Comparison of ENCODE assay signal across 22 cellular contexts in genomic region chr1:243394610-243395490, GRCh38.
A peak's percentile ranks its signal among the peaks of the same experiment; 100 is the strongest.
DNase-seq lines count a peak whose midpoint lies in the region; ATAC-seq and TF ChIP-seq lines count a peak whose summit lies in the region.
"Had no signal": no experiment of that assay in that cellular context is flagged by ENCODE, and none has a peak within 500 bp of the region (broad histone marks: within the 10 kb centered on the region; RNA-seq: fewer than 3 reads in every experiment).

No MANE protein-coding gene starts in this region.

- H3F3A ChIP-seq in GM23338 (replicated peaks; ENCODE audit: low read depth) (no peaks in the 10 kb centered on the region; the same call in 1 of the 2 replicates), neural progenitor cell (ENCODE audit: low read depth) (no peaks in the 10 kb centered on the region)

- no peak overlapping the region for H3K9ac ChIP-seq in neural progenitor cell

- H4K20me1 ChIP-seq in GM23338 (replicated peaks; ENCODE audit: insufficient read depth) (no peaks in the 10 kb centered on the region), neural progenitor cell (ENCODE audit: low read depth) (no peaks in the 10 kb centered on the region)

- H3K27ac Mint-ChIP-seq in GM23338: no peak overlapping the region
- H3K27ac Mint-ChIP-seq in neural progenitor cell: peak overlapping the region; percentile 24
- H3K27ac Mint-ChIP-seq: activated naive CD8-positive, alpha-beta T cell treated with anti-CD3 and anti-CD28 coated beads, Interleukin-2, amount 50 U/mL, for 24 hours; memory B cell had no signal

- H3K4me3 Mint-ChIP-seq in GM23338 (no peak overlapping the region), neural progenitor cell (no peak overlapping the region)
- H3K4me3 Mint-ChIP-seq: activated naive CD8-positive, alpha-beta T cell treated with anti-CD3 and anti-CD28 coated beads, Interleukin-2, amount 50 U/mL, for 24 hours; CD4-positive, alpha-beta memory T cell; memory B cell had no signal

- peaks cover 13% of the 10 kb centered on the region for H3K4me1 ChIP-seq in GM23338 (ENCODE audit: insufficient read depth)
- H3K4me1 ChIP-seq in neural progenitor cell: peaks cover 14% of the 10 kb centered on the region

- no peaks in the 10 kb centered on the region for H3K79me2 ChIP-seq in GM23338 (replicated peaks; ENCODE audit: insufficient read depth)
- H3K79me2 ChIP-seq in neural progenitor cell (ENCODE audit: low read depth): no peaks in the 10 kb centered on the region

- no peak for DNase-seq in GM23338 (ENCODE audit: low spot score)
- DNase-seq in NCI-H2107 treated with DMSO at 0.1 percent for 48 hours (lab: John Stamatoyannopoulos, UW; ENCODE audit: unreplicated experiment): peak; percentile 74
- peak; percentile 2 for DNase-seq in SK-N-DZ (ENCODE audit: low spot score)
- no peak for DNase-seq in neural progenitor cell (ENCODE audit: low spot score)
- no peak for DNase-seq in NCI-H345 treated with DMSO at 0.1 percent for 48 hours (lab: John Stamatoyannopoulos, UW; ENCODE audit: unreplicated experiment)
- DNase-seq in MV-4-11 (lab: John Stamatoyannopoulos, UW): no peak
- no peak for DNase-seq in CD1c-positive myeloid dendritic cell (ENCODE audit: extremely low spot score)
- DNase-seq: activated CD4-positive, alpha-beta T cell treated with anti-CD3 and anti-CD28 coated beads, Interleukin-2, amount 50 U/mL, for 4 hours; activated CD8-positive, alpha-beta memory T cell treated with anti-CD3 and anti-CD28 coated beads, Interleukin-2, amount 50 U/mL, for 48 hours; activated effector memory CD4-positive, alpha-beta T cell treated with Interleukin-2 at 50 U/mL for 16 hours; activated naive CD8-positive, alpha-beta T cell treated with anti-CD3 and anti-CD28 coated beads, Interleukin-2, amount 50 U/mL, for 24 hours; CD4-positive, alpha-beta memory T cell; NCI-H1105; NCI-H345; spleen; stimulated activated CD4-positive, alpha-beta T cell treated with anti-CD3 and anti-CD28 coated beads, Interleukin-4, amount 100 ng/mL, for 1 hour; stimulated activated naive CD4-positive, alpha-beta T cell had no signal

- H3K27me3 Mint-ChIP-seq in GM23338 (ENCODE audit: insufficient read depth, low read depth, poor library complexity) (no peaks in the 10 kb centered on the region), neural progenitor cell (ENCODE audit: insufficient read depth, low read depth) (no peaks in the 10 kb centered on the region)
- H3K27me3 Mint-ChIP-seq: activated naive CD8-positive, alpha-beta T cell treated with anti-CD3 and anti-CD28 coated beads, Interleukin-2, amount 50 U/mL, for 24 hours; CD4-positive, alpha-beta memory T cell; memory B cell had no signal

- H2AFZ ChIP-seq in GM23338 (no peak overlapping the region), neural progenitor cell (replicated peaks) (no peak overlapping the region)

- H3K9me3 ChIP-seq in neural progenitor cell (ENCODE audit: low read depth): no peaks in the 10 kb centered on the region
- H3K9me3 ChIP-seq: spleen, thoracic aorta had no signal

- H3K36me3 Mint-ChIP-seq in GM23338 (ENCODE audit: low read depth) (no peaks in the 10 kb centered on the region), neural progenitor cell (no peaks in the 10 kb centered on the region)

- ATAC-seq in GM23338 (no peak), HG03196 (IDR thresholded peaks at IDR 0.05; ENCODE audit: unreplicated experiment) (no peak)
- ATAC-seq: activated naive CD8-positive, alpha-beta T cell treated with anti-CD3 and anti-CD28 coated beads, Interleukin-2, amount 50 U/mL, for 24 hours; SK-N-SH treated with all-trans-retinoic acid at 6 μM for 48 hours had no signal

- H3K36me3 ChIP-seq in GM23338 (ENCODE audit: insufficient read depth) (no peaks in the 10 kb centered on the region), neural progenitor cell (no peaks in the 10 kb centered on the region)
- H3K36me3 ChIP-seq: thoracic aorta had no signal

- H3K9me3 Mint-ChIP-seq in GM23338: no peaks in the 10 kb centered on the region
- no peaks in the 10 kb centered on the region for H3K9me3 Mint-ChIP-seq in neural progenitor cell
- H3K9me3 Mint-ChIP-seq: activated naive CD8-positive, alpha-beta T cell treated with anti-CD3 and anti-CD28 coated beads, Interleukin-2, amount 50 U/mL, for 24 hours; CD4-positive, alpha-beta memory T cell; memory B cell had no signal

- H3K4me3 ChIP-seq in GM23338: no peak overlapping the region
- H3K4me3 ChIP-seq in neural progenitor cell: no peak overlapping the region
- H3K4me3 ChIP-seq: spleen, thoracic aorta had no signal

- H3K4me1 Mint-ChIP-seq in GM23338: peaks cover 26% of the 10 kb centered on the region
- peaks cover 37% of the 10 kb centered on the region for H3K4me1 Mint-ChIP-seq in neural progenitor cell
- H3K4me1 Mint-ChIP-seq: CD4-positive, alpha-beta memory T cell; memory B cell had no signal

- H3K9me2 ChIP-seq in GM23338 (ENCODE audit: insufficient read depth): no peaks in the 10 kb centered on the region

- no peak for TF ChIP-seq CTCF in GM23338 (conservative IDR thresholded peaks at IDR 0.05; ENCODE audit: low read depth in 2 of 2)
- no peak for TF ChIP-seq CTCF in neural progenitor cell (IDR thresholded peaks at IDR 0.05)

- H3K27me3 ChIP-seq in GM23338 (ENCODE audit: insufficient read depth): no peaks in the 10 kb centered on the region
- no peaks in the 10 kb centered on the region for H3K27me3 ChIP-seq in neural progenitor cell
- H3K27me3 ChIP-seq: spleen had no signal

- H3K4me2 ChIP-seq in GM23338: peak overlapping the region; percentile 20; the same call in 1 of the 2 replicates
- H3K4me2 ChIP-seq in neural progenitor cell: peak overlapping the region; percentile 37

- H3K27ac ChIP-seq in GM23338 (ENCODE audit: low read depth): no peak overlapping the region
- H3K27ac ChIP-seq in neural progenitor cell: peak overlapping the region; percentile 7
- H3K27ac ChIP-seq: RWPE1, spleen, thoracic aorta had no signal

TF ChIP-seq in GM23338, 12 proteins besides CTCF, POLR2A, EP300 and RAD21:
- TF ChIP-seq, protein P1, sequence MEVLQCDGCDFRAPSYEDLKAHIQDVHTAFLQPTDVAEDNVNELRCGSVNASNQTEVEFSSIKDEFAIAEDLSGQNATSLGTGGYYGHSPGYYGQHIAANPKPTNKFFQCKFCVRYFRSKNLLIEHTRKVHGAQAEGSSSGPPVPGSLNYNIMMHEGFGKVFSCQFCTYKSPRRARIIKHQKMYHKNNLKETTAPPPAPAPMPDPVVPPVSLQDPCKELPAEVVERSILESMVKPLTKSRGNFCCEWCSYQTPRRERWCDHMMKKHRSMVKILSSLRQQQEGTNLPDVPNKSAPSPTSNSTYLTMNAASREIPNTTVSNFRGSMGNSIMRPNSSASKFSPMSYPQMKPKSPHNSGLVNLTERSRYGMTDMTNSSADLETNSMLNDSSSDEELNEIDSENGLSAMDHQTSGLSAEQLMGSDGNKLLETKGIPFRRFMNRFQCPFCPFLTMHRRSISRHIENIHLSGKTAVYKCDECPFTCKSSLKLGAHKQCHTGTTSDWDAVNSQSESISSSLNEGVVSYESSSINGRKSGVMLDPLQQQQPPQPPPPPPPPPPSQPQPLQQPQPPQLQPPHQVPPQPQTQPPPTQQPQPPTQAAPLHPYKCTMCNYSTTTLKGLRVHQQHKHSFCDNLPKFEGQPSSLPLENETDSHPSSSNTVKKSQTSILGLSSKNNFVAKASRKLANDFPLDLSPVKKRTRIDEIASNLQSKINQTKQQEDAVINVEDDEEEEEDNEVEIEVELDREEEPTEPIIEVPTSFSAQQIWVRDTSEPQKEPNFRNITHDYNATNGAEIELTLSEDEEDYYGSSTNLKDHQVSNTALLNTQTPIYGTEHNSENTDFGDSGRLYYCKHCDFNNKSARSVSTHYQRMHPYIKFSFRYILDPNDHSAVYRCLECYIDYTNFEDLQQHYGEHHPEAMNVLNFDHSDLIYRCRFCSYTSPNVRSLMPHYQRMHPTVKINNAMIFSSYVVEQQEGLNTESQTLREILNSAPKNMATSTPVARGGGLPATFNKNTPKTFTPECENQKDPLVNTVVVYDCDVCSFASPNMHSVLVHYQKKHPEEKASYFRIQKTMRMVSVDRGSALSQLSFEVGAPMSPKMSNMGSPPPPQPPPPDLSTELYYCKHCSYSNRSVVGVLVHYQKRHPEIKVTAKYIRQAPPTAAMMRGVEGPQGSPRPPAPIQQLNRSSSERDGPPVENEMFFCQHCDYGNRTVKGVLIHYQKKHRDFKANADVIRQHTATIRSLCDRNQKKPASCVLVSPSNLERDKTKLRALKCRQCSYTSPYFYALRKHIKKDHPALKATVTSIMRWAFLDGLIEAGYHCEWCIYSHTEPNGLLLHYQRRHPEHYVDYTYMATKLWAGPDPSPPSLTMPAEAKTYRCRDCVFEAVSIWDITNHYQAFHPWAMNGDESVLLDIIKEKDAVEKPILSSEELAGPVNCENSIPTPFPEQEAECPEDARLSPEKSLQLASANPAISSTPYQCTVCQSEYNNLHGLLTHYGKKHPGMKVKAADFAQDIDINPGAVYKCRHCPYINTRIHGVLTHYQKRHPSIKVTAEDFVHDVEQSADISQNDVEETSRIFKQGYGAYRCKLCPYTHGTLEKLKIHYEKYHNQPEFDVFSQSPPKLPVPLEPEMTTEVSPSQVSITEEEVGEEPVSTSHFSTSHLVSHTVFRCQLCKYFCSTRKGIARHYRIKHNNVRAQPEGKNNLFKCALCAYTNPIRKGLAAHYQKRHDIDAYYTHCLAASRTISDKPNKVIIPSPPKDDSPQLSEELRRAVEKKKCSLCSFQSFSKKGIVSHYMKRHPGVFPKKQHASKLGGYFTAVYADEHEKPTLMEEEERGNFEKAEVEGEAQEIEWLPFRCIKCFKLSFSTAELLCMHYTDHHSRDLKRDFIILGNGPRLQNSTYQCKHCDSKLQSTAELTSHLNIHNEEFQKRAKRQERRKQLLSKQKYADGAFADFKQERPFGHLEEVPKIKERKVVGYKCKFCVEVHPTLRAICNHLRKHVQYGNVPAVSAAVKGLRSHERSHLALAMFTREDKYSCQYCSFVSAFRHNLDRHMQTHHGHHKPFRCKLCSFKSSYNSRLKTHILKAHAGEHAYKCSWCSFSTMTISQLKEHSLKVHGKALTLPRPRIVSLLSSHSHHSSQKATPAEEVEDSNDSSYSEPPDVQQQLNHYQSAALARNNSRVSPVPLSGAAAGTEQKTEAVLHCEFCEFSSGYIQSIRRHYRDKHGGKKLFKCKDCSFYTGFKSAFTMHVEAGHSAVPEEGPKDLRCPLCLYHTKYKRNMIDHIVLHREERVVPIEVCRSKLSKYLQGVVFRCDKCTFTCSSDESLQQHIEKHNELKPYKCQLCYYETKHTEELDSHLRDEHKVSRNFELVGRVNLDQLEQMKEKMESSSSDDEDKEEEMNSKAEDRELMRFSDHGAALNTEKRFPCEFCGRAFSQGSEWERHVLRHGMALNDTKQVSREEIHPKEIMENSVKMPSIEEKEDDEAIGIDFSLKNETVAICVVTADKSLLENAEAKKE (CRISPR knock-in tag; IDR thresholded peaks at IDR 0.05): no peak
- TF ChIP-seq POLR2AphosphoS5 (IDR thresholded peaks at IDR 0.05; ENCODE audit: low read depth): no peak
- TF ChIP-seq ZNF114 (CRISPR knock-in tag; IDR thresholded peaks at IDR 0.05): no peak

Comparison
In these comparisons a context has a peak if more than half of its experiments do, and no peak if none do; other contexts are left out.
1. DNase-seq: peak in NCI-H2107 treated with DMSO at 0.1 percent for 48 hours (single experiment) and SK-N-DZ (single experiment); none in GM23338 (single experiment), neural progenitor cell (single experiment), NCI-H345 treated with DMSO at 0.1 percent for 48 hours (single experiment), MV-4-11 (single experiment) and CD1c-positive myeloid dendritic cell (single experiment).